In the genomic region with DNA sequence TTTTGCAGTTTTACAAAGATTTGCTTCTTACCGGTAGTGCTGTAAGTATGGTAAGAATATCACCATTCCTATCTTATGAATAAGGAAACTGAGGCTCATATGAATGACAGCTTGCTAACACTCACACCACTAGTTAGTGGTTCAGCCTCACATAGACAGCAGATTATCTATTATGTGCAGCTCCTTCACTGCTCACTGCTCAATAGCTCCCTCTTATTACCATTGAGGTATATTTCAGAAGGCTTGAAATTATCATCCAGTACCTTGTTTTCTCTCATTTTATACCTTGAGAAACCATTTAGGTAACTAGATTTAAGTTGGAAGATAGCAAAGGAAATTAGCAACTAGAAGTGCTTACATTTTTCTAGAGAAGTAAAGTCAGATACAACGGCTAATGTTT, we compare ENCODE assay signal across 16 cellular contexts. TPM values are rescaled to one million over a fixed set of nuclear protein-coding genes. Genes with fewer than 3 reads are reported as not detected.
DNase-seq lines count a peak whose midpoint lies in the region; ATAC-seq, FAIRE-seq and TF ChIP-seq lines count a peak whose summit lies in the region.
"Had no signal": no experiment of that assay in that cellular context is flagged by ENCODE, and none has a peak within 500 bp of the region (broad histone marks: within the 10 kb centered on the region; RNA-seq: fewer than 3 reads in every experiment).

No MANE protein-coding gene starts in this region.

- POLR2A ChIA-PET in Panc1 (lab: Charles Lee), result no interaction called here

- WGBS in testis, 2 donors, result 93 to 96% methylated on average over 2 of the region's 2 CpGs

- H3K27me3 Mint-ChIP-seq in GM23338 (ENCODE audit: insufficient read depth, low read depth, poor library complexity), result no peaks in the 10 kb centered on the region
- H3K27me3 Mint-ChIP-seq: CD4-positive, alpha-beta memory T cell; naive thymus-derived CD4-positive, alpha-beta T cell had no signal

- no peaks in the 10 kb centered on the region for H3F3A ChIP-seq in GM23338 (replicated peaks; ENCODE audit: low read depth)

- TF ChIP-seq POLR2A in testis (IDR thresholded peaks at IDR 0.05), result no peak

- ATAC-seq in GM23338 (no peak), Panc1 (no peak), GM18498 (IDR thresholded peaks at IDR 0.05; ENCODE audit: unreplicated experiment) (no peak)
- ATAC-seq: naive thymus-derived CD4-positive, alpha-beta T cell had no signal

- intact Hi-C loops in Panc1 (cut with micrococcal nuclease; ENCODE audit: unreplicated experiment), result no loop called here
- intact Hi-C loops in kidney (cut with DNase I), result no loop called here
- intact Hi-C loops in testis (cut with DNase I; ENCODE audit: low total_unique reads), result no loop called here

- H3K79me2 ChIP-seq in GM23338 (replicated peaks; ENCODE audit: insufficient read depth), result peaks cover 38% of the 10 kb centered on the region

- TF ChIP-seq CTCF in D721Med (IDR thresholded peaks at IDR 0.05; ENCODE audit: insufficient read depth, missing control alignments) (peak; percentile 12), GM23338 (conservative IDR thresholded peaks at IDR 0.05; ENCODE audit: low read depth in 2 of 2) (peak; percentile 22 to 41; a peak in 3 of 4 replicates), Panc1 (IDR thresholded peaks at IDR 0.05) (peak; percentile 14; the same call in 1 of the 2 replicates), kidney (IDR thresholded peaks at IDR 0.05; ENCODE audit: borderline replicate concordance, extremely low read depth, insufficient read depth) (peak; percentile 9), testis (IDR thresholded peaks at IDR 0.05) (no peak)

- no peak overlapping the region for H3K4me3 Mint-ChIP-seq in GM23338
- H3K4me3 Mint-ChIP-seq: CD4-positive, alpha-beta memory T cell; naive thymus-derived CD4-positive, alpha-beta T cell had no signal

- H3K4me1 ChIP-seq in GM23338 (ENCODE audit: insufficient read depth) (no peaks in the 10 kb centered on the region), Panc1 (ENCODE audit: control insufficient read depth, insufficient read depth, low read length) (no peaks in the 10 kb centered on the region), kidney (ENCODE audit: control insufficient read depth in 1 of 2, insufficient read depth in 1 of 2, low read depth in 1 of 2, low read length in 2 of 2) (no peaks in the 10 kb centered on the region), testis (no peaks in the 10 kb centered on the region)

- no TSS peak for BruUV-seq in Panc1 (replicated peaks; lab: Mats Ljungman, UMichigan)

- peaks cover 59% of the 10 kb centered on the region for H3K36me3 Mint-ChIP-seq in GM23338 (ENCODE audit: low read depth)

- H3K4me3 ChIP-seq in GM23338, result no peak overlapping the region
- no peak overlapping the region for H3K4me3 ChIP-seq in Panc1 (ENCODE audit: low read depth in 2 of 2, low read length in 2 of 2)
- no peak overlapping the region for H3K4me3 ChIP-seq in kidney (ENCODE audit: low read length in 2 of 2)
- no peak overlapping the region for H3K4me3 ChIP-seq in testis

- no peak overlapping the region for H3K4me2 ChIP-seq in GM23338

- H3K4me1 Mint-ChIP-seq in GM23338, result peaks cover 5% of the 10 kb centered on the region; the same call in 2 of the 3 replicates

- CTCF ChIA-PET in Panc1 (lab: Charles Lee), result interaction anchor here (0.7 kb wide), 1 partner anchor 55 kb away, joined by 3 read pairs; no protein-coding TSS in a partner anchor

- H3K9me2 ChIP-seq in GM23338 (ENCODE audit: insufficient read depth), result no peaks in the 10 kb centered on the region

- FAIRE-seq in D721Med (lab: Jason Lieb, UNC) (no peak), kidney (lab: Jason Lieb, UNC) (no peak)
- FAIRE-seq: frontal cortex had no signal

- DNase-seq in D721Med (ENCODE audit: insufficient read length, low spot score) (no peak), GM23338 (ENCODE audit: low spot score) (no peak), Panc1 (ENCODE audit: low read depth, low spot score) (no peak), kidney (no peak), G401 (ENCODE audit: low spot score) (no peak), testis (no peak), superior temporal gyrus (ENCODE audit: extremely low spot score) (no peak)
- DNase-seq: activated CD4-positive, alpha-beta T cell treated with anti-CD3 and anti-CD28 coated beads for 1 hour; activated T-cell treated with anti-CD3 and anti-CD28 coated beads for 4 hours; amniotic stem cell; CD4-positive, alpha-beta memory T cell; islet precursor cell; MM.1S; naive thymus-derived CD4-positive, alpha-beta T cell had no signal

- no peak overlapping the region for H2AFZ ChIP-seq in GM23338

- H3K9me3 Mint-ChIP-seq in GM23338, result peaks cover 6% of the 10 kb centered on the region; the same call in 1 of the 3 replicates
- H3K9me3 Mint-ChIP-seq: CD4-positive, alpha-beta memory T cell had no signal

- no peak overlapping the region for H3K27ac Mint-ChIP-seq in GM23338

- H3K36me3 ChIP-seq in GM23338 (ENCODE audit: insufficient read depth), result peaks cover 24% of the 10 kb centered on the region
- peaks cover 3% of the 10 kb centered on the region; the same call in 1 of the 2 replicates for H3K36me3 ChIP-seq in Panc1 (ENCODE audit: control insufficient read depth, insufficient read depth, low read length)
- peaks cover 0 to 12% of the 10 kb centered on the region in 2 donors for H3K36me3 ChIP-seq in kidney (ENCODE audit: control insufficient read depth in 1 of 2, insufficient read depth in 2 of 2, low read length in 2 of 2)
- no peaks in the 10 kb centered on the region for H3K36me3 ChIP-seq in testis (ENCODE audit: low read depth, missing control alignments)

- H3K9me3 ChIP-seq in Panc1 (ENCODE audit: control insufficient read depth, insufficient read depth, low read depth, low read length) (no peaks in the 10 kb centered on the region), kidney (ENCODE audit: control insufficient read depth in 1 of 2, low read length in 2 of 2) (no peaks in the 10 kb centered on the region), testis (no peaks in the 10 kb centered on the region)

- H3K9ac ChIP-seq in kidney (ENCODE audit: low read length in 2 of 2), result no peak overlapping the region

- no peak overlapping the region for H3K27ac ChIP-seq in GM23338 (ENCODE audit: low read depth)
- H3K27ac ChIP-seq in Panc1 (ENCODE audit: low read length), result no peak overlapping the region
- H3K27ac ChIP-seq in kidney (ENCODE audit: low read depth in 2 of 2, low read length in 2 of 2), result no peak overlapping the region
- no peak overlapping the region for H3K27ac ChIP-seq in testis

- H3K27me3 ChIP-seq in GM23338 (ENCODE audit: insufficient read depth) (no peaks in the 10 kb centered on the region), Panc1 (ENCODE audit: control insufficient read depth, insufficient read depth, low read length) (no peaks in the 10 kb centered on the region), testis (no peaks in the 10 kb centered on the region)

- in situ Hi-C loops in Panc1 (cut with HindIII; ENCODE audit: low pct_unique_long_range_greater_than_20kb, low sequenced_read_pairs) (no loop called here), G401 (cut with HindIII; ENCODE audit: low sequenced_read_pairs) (no loop called here)

- peaks cover 8% of the 10 kb centered on the region for H4K20me1 ChIP-seq in GM23338 (replicated peaks; ENCODE audit: insufficient read depth)

TF ChIP-seq in GM23338, 12 proteins besides CTCF, POLR2A, EP300 and RAD21 (continues in another document):
- no peak for TF ChIP-seq JUNB (IDR thresholded peaks at IDR 0.05; ENCODE audit: unreplicated experiment)

RNA-seq across cellular contexts. Expression of gene RIC8B, which starts 15.5 kb away (rescaled TPM):
- total RNA-seq in GM23338 (2014; rRNA removed; shearing (Covaris generic)), result 24.0 and 25.5 TPM in 2 replicates
- polyA plus RNA-seq in GM23338 (2016; fragmentation: Nextera tagmentation; extraction: Ambion mirVana), result 10.4 and 12.3 TPM in 2 replicates
- 16.1 TPM for total RNA-seq in Panc1 (2021; ENCODE audit: unreplicated experiment)
- 8.0 TPM for polyA plus RNA-seq in Panc1 (2012; ENCODE audit: insufficient read length)
- total RNA-seq in kidney, result 18.0 TPM
- 7.7 TPM for polyA plus RNA-seq in kidney (ENCODE audit: insufficient read depth, low read depth, low replicate concordance)
- 19.4 and 19.8 TPM in 2 replicates for total RNA-seq in G401 (2014; rRNA removed; shearing (Covaris generic))
- 10 to 100 TPM; 18.3 to 27.7 TPM for total RNA-seq in testis
- 14.3 TPM for polyA plus RNA-seq in testis (ENCODE audit: insufficient read depth, low read depth, low replicate concordance)

Comparison
In these comparisons a context has a peak if more than half of its experiments do, and no peak if none do; other contexts are left out.
1. CTCF ChIP-seq: peak in D721Med (single experiment), GM23338 (2 of 2), Panc1 (single experiment) and kidney (single experiment); none in testis (0 of 3).